In the genomic region with DNA sequence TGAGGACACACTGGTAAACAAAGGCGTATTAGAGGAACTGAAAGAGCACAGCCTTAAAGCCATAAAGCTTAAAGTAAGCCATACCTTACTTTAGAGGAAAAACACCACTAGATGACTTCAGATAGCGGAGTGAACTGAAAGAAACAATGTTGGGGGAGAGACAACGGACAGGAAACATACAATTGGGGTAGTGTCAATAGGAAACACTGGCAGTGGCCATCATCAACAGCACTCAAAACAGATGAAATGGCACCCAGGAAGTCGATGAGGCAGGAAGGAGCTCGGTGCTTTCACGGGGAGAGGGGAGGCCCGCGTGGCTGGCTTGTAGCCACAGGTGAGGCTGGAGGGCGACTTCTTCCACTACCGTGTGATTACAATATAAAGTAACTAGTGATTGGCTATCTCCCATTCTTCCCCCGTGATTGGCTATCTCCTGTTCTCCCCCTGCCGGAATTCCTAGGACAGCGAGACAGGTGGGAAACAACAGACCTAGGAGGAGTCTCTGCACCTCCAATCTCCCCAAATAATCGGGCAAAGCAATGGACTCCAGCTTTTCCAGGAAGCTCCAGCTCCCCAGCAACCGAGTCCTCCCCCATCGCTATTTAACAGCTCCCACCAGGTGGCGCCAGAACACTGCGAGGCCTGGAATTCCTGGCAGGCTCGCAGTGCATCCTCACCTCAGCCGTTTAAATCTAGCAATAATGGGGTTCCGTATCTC, we compare ENCODE assay signal across 8 cellular contexts. TPM values are rescaled to one million over a fixed set of nuclear protein-coding genes. Genes with fewer than 3 reads are reported as not detected.
DNase-seq lines count a peak whose midpoint lies in the region; ATAC-seq and TF ChIP-seq lines count a peak whose summit lies in the region.

No MANE protein-coding gene starts in this region.

- peak; percentile 81 for DNase-seq in NCI-H1105 (lab: John Stamatoyannopoulos, UW)
- peak; percentile 15 to 63 (median 15) for DNase-seq in T-helper 17 cell
- peak in 1 of 2 donors; percentile 75 for DNase-seq in ascending aorta (ENCODE audit: low spot score in 2 of 2)
- peak in 49 of 51 donors; percentile 2 to 79 (median 48) for DNase-seq in hypothalamus (lab: John Stamatoyannopoulos, UW)
- DNase-seq in sigmoid colon: no peak
- DNase-seq in KG1 (lab: John Stamatoyannopoulos, UW): no peak

- peak overlapping the region; percentile 14 for H3K27ac Mint-ChIP-seq in T-helper 17 cell

- intact Hi-C loops in ascending aorta (cut with DNase I) (loop anchor here (1.0 to 10.0 kb wide), 2 partner anchors 119 to 212 kb away; no protein-coding TSS in a partner anchor), sigmoid colon (cut with DNase I) (no loop called here)

- peak; percentile 91 for TF ChIP-seq CTCF in GM12873 (IDR thresholded peaks at IDR 0.05; ENCODE audit: insufficient read depth, low read depth, low read length, missing control alignments)
- peak; percentile 58 to 92 (median 78) for TF ChIP-seq CTCF in ascending aorta (IDR thresholded peaks at IDR 0.05)
- TF ChIP-seq CTCF in sigmoid colon (IDR thresholded peaks at IDR 0.05): peak in 3 of 4 experiments; percentile 18 to 61 (median 53)

- no peak for TF ChIP-seq EP300 in sigmoid colon (IDR thresholded peaks at IDR 0.05)

- H3K27ac ChIP-seq in ascending aorta (no peak overlapping the region), sigmoid colon (no peak overlapping the region)

- H3K4me1 Mint-ChIP-seq in T-helper 17 cell: peaks cover 12% of the 10 kb centered on the region

- ATAC-seq in HG02610 (IDR thresholded peaks at IDR 0.05; ENCODE audit: unreplicated experiment) (peak; percentile 75), T-helper 17 cell (peak; percentile 90)

- TF ChIP-seq POLR2A in sigmoid colon (IDR thresholded peaks at IDR 0.05): no peak

- peak overlapping the region; percentile 6 to 49 for H3K4me3 ChIP-seq in ascending aorta
- H3K4me3 ChIP-seq in sigmoid colon: peak overlapping the region in 1 of 4 donors; percentile 12

- H3K9me3 ChIP-seq in T-helper 17 cell (ENCODE audit: control insufficient read depth, low read length, poor library complexity, severe bottlenecking) (no peaks in the 10 kb centered on the region), ascending aorta (no peaks in the 10 kb centered on the region), sigmoid colon (no peaks in the 10 kb centered on the region)

- H3K27me3 Mint-ChIP-seq in T-helper 17 cell: peaks cover 5% of the 10 kb centered on the region

- no peaks in the 10 kb centered on the region for H3K4me1 ChIP-seq in ascending aorta
- no peaks in the 10 kb centered on the region for H3K4me1 ChIP-seq in sigmoid colon

- H3K36me3 ChIP-seq in ascending aorta (no peaks in the 10 kb centered on the region), sigmoid colon (no peaks in the 10 kb centered on the region)

- H3K27me3 ChIP-seq in ascending aorta (no peaks in the 10 kb centered on the region), sigmoid colon (no peaks in the 10 kb centered on the region)

- H3K4me3 Mint-ChIP-seq in T-helper 17 cell: peak overlapping the region; percentile 84

- no peaks in the 10 kb centered on the region for H3K36me3 Mint-ChIP-seq in T-helper 17 cell (ENCODE audit: low read depth)

- 11% methylated on average over 21 of the region's 21 CpGs for WGBS in sigmoid colon, 2 donors

RNA-seq across cellular contexts. Expression of a gene that starts 2.4 kb away (rescaled TPM):
- total RNA-seq in T-helper 17 cell: not detected
- total RNA-seq in ascending aorta: not detected
- not detected for total RNA-seq in sigmoid colon
- not detected for polyA plus RNA-seq in sigmoid colon

RNA-seq across cellular contexts. Expression of a gene that starts 19.7 kb away (rescaled TPM):
- total RNA-seq in T-helper 17 cell (under 1 TPM; 0.07 to 0.08 TPM), ascending aorta (not detected), sigmoid colon (under 1 TPM in 3 of 4 donors, not detected in 1; 0.28 to 0.68 (median 0.36) TPM)
- polyA plus RNA-seq in sigmoid colon: under 1 TPM; 0.35 to 0.60 (median 0.46) TPM

RNA-seq across cellular contexts. Expression of a gene that starts 29.2 kb away (rescaled TPM):
- total RNA-seq in T-helper 17 cell (under 1 TPM in 1 of 2 donors, not detected in 1; 0.27 TPM), ascending aorta (0.64 TPM), sigmoid colon (under 1 TPM in 2 of 4 donors, not detected in 2; 0.33 to 0.83 TPM)
- polyA plus RNA-seq in sigmoid colon: 1 to 10 TPM in 1 of 3 donors, under 1 TPM in 2; 0.03 to 1.8 (median 0.60) TPM

RNA-seq across cellular contexts. Expression of a gene that starts 59.8 kb away (rescaled TPM):
- total RNA-seq in T-helper 17 cell (not detected), ascending aorta (not detected), sigmoid colon (not detected)
- polyA plus RNA-seq in sigmoid colon: not detected

Comparison
In these comparisons a context has a peak if more than half of its experiments do, and no peak if none do; other contexts are left out.
1. DNase-seq: peak in NCI-H1105 (single experiment), T-helper 17 cell (3 of 3) and hypothalamus (49 of 51); none in sigmoid colon (single experiment) and KG1 (single experiment).
2. Peak in every context shown above with its lines, with median percentiles within 50 percentile points of each other: CTCF ChIP-seq.